In the genomic region with DNA sequence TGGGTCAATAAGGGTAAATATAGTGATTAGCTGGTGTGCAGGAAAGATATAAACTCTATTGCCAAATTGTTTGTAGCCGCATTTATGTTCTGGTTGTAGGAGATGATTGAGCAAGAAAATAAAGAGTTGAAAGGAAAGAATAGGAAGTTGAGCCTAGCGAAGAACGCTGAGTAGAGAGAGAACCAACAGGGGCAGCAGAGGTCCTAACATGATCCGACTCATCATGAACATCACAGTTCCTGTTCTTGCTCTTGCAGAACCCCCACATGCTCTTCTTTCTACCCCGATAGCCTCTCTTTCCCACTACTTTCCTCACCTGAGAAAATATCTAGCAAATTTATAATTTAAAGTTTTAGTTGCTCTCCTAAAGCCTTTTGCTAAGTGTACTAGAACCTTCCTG, we compare ENCODE assay signal across 35 cellular contexts. TPM values are rescaled to one million over a fixed set of nuclear protein-coding genes. Genes with fewer than 3 reads are reported as not detected.
"Had no signal": no experiment of that assay in that cellular context is flagged by ENCODE, and none has a peak within 500 bp of the region (broad histone marks: within the 10 kb centered on the region; RNA-seq: fewer than 3 reads in every experiment).

No MANE protein-coding gene starts in this region.

- H3K4me3 ChIP-seq: adrenal gland, body of pancreas, esophagus squamous epithelium, gastroesophageal sphincter, heart right ventricle, hepatocyte had no signal

- DNase-seq: activated CD4-positive, alpha-beta memory T cell treated with anti-CD3 and anti-CD28 coated beads for 36 hours; activated CD4-positive, alpha-beta T cell treated with anti-CD3 and anti-CD28 coated beads for 36 hours; activated CD4-positive, alpha-beta T cell treated with anti-CD3 and anti-CD28 coated beads, Interleukin-2, amount 10 ng/mL, durations not matched to agents 24 days and 14 days; activated CD4-positive, CD25-positive, alpha-beta regulatory T cell; activated CD4-positive, CD25-positive, alpha-beta regulatory T cell treated with anti-CD3 and anti-CD28 coated beads, Interleukin-2, amount 50 U/mL, for 72 hours; activated CD8-positive, alpha-beta memory T cell treated with anti-CD3 and anti-CD28 coated beads, Interleukin-2, amount 10 ng/mL, durations not matched to agents 7 days and 5 days; activated CD8-positive, alpha-beta memory T cell treated with anti-CD3 and anti-CD28 coated beads, Interleukin-2, amount 50 U/mL, for 4 hours; activated CD8-positive, alpha-beta T cell treated with anti-CD3 and anti-CD28 coated beads, Interleukin-2, amount 10 ng/mL, durations not matched to agents 7 days and 5 days; activated effector memory CD4-positive, alpha-beta T cell treated with anti-CD3 and anti-CD28 coated beads, Interleukin-2, amount 50 U/mL, for 16 hours; activated naive CD4-positive, alpha-beta T cell treated with anti-CD3 and anti-CD28 coated beads for 36 hours; activated naive CD8-positive, alpha-beta T cell treated with anti-CD3 and anti-CD28 coated beads for 36 hours; activated naive CD8-positive, alpha-beta T cell treated with anti-CD3 and anti-CD28 coated beads, Interleukin-2, amount 50 U/mL, for 24 hours; activated T-cell treated with anti-CD3 and anti-CD28 coated beads, Interleukin-2, amount 50 U/mL, for 1 hour; activated T-cell treated with anti-CD3 and anti-CD28 coated beads, Interleukin-2, amount 50 U/mL, for 48 hours; adrenal gland; amygdala; aorta; body of pancreas; caudate nucleus; cortex of kidney; dermis blood vessel endothelial cell; effector CD4-positive, alpha-beta T cell; effector memory CD8-positive, alpha-beta T cell; esophagus squamous epithelium; foreskin melanocyte; heart right ventricle had no signal

- H3K36me3 ChIP-seq: adrenal gland, esophagus squamous epithelium, gastroesophageal sphincter, heart right ventricle had no signal

- FAIRE-seq: colon, endometrium, endothelial cell of umbilical vein had no signal

- H3K79me2 ChIP-seq: hepatocyte had no signal

- H3K4me2 ChIP-seq: hepatocyte had no signal

- H3K27ac ChIP-seq: adrenal gland, body of pancreas, epithelial cell of prostate, esophagus squamous epithelium, gastroesophageal sphincter, heart right ventricle, hepatocyte had no signal

- H3K27me3 ChIP-seq: adrenal gland, body of pancreas, esophagus squamous epithelium, gastroesophageal sphincter, hepatocyte had no signal

- H2AFZ ChIP-seq: hepatocyte had no signal

- H3K4me1 ChIP-seq: adrenal gland, body of pancreas, gastroesophageal sphincter, heart right ventricle had no signal

- H3K9me3 ChIP-seq: adrenal gland, body of pancreas, esophagus squamous epithelium, gastroesophageal sphincter had no signal

- ATAC-seq: activated CD4-positive, alpha-beta T cell treated with anti-CD3 and anti-CD28 coated beads for 36 hours; activated CD8-positive, alpha-beta memory T cell treated with anti-CD3 and anti-CD28 coated beads, Interleukin-2, amount 10 ng/mL, durations not matched to agents 7 days and 5 days; activated CD8-positive, alpha-beta T cell treated with anti-CD3 and anti-CD28 coated beads, Interleukin-2, amount 10 ng/mL, durations not matched to agents 7 days and 5 days; activated naive CD8-positive, alpha-beta T cell treated with anti-CD3 and anti-CD28 coated beads, Interleukin-2, amount 50 U/mL, for 24 hours; body of pancreas; effector memory CD8-positive, alpha-beta T cell; gastroesophageal sphincter; heart right ventricle had no signal

RNA-seq across cellular contexts. Expression of a gene that starts 9.9 kb away (rescaled TPM):
- total RNA-seq: activated CD4-positive, alpha-beta memory T cell treated with anti-CD3 and anti-CD28 coated beads for 36 hours; activated CD4-positive, alpha-beta T cell treated with anti-CD3 and anti-CD28 coated beads for 36 hours; activated CD4-positive, alpha-beta T cell treated with anti-CD3 and anti-CD28 coated beads, Interleukin-2, amount 10 ng/mL, durations not matched to agents 24 days and 14 days; activated CD8-positive, alpha-beta memory T cell treated with anti-CD3 and anti-CD28 coated beads for 36 hours; activated CD8-positive, alpha-beta memory T cell treated with anti-CD3 and anti-CD28 coated beads, Interleukin-2, amount 10 ng/mL, durations not matched to agents 7 days and 5 days; activated CD8-positive, alpha-beta T cell treated with anti-CD3 and anti-CD28 coated beads, Interleukin-2, amount 10 ng/mL, durations not matched to agents 7 days and 5 days; activated naive CD4-positive, alpha-beta T cell treated with anti-CD3 and anti-CD28 coated beads for 36 hours; activated naive CD8-positive, alpha-beta T cell treated with anti-CD3 and anti-CD28 coated beads for 36 hours; activated T-helper 1 cell treated with anti-CD3 and anti-CD28 coated beads, Interleukin-12 subunit alpha, Interleukin-12 subunit beta, Interleukin-2, Interleukin-4 antibody, amounts not matched to agents 30 ng/mL and 10 ng/mL and 1 ng/mL, durations not matched to agents 14 hours and 24 hours and 36 hours; activated T-helper 2 cell treated with anti-CD3 and anti-CD28 coated beads, Interferon-gamma antibody, Interleukin-2, Interleukin-4, amounts not matched to agents 10 μg/mL and 5 μg/mL and 100 μg/mL, durations not matched to agents 14 hours and 24 hours and 36 hours; endothelial cell of umbilical vein had no signal
- polyA plus RNA-seq: endothelial cell of umbilical vein had no signal
